13 cellular contexts compared by ENCODE assay signal in the genomic region with DNA sequence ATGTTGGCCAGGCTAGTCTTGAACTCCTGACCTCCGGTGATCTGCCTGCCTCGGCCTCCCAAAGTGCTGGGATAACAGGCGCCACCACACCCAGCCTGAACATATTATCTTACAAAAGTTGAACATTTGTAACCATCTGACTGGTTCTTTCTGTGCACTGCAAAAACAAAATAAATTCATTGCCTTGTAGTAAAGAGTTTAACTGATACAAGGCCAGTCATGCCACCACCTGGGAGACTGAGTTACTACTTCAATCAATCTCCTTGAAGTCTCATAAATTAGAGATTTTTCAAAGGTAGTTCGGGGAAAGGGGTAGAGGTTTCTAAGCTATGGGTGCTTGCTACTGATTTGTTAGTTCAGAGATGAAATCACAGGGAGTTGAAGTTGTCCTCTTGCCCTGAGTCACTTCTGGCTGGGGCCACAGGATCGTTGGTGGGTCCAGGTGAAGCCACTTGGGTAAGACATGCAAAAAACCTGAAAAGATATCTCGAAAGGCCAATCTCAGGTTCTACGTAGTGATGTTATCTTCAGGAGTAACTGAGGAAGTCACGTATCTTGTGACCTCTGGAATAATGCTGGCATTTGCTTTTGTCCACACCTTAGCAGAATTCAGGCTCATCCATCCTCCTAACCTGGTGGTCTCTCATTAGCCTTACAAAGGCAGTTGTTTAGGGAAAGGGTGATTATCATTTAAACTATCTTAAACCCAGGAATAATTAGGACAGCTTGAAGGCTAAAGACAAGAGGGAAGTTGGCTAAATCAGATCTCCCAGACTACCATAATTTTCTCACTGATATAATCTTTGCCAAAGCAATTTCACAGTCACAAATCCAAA. TPM values are rescaled to one million over a fixed set of nuclear protein-coding genes. Genes with fewer than 3 reads are reported as not detected.
DNase-seq lines count a peak whose midpoint lies in the region; ATAC-seq and TF ChIP-seq lines count a peak whose summit lies in the region.
"Had no signal": no experiment of that assay in that cellular context is flagged by ENCODE, and none has a peak within 500 bp of the region (broad histone marks: within the 10 kb centered on the region; RNA-seq: fewer than 3 reads in every experiment).

No MANE protein-coding gene starts in this region.

- intact Hi-C loops in Right ventricle myocardium inferior (cut with DNase I) (no loop called here), left lung (cut with DNase I) (no loop called here)

- POLR2A ChIA-PET in WTC11 (lab: Charles Lee) = no interaction called here

- TF ChIP-seq CTCF in right atrium auricular region (IDR thresholded peaks at IDR 0.05) = no peak
- no peak for TF ChIP-seq CTCF in WTC11 (IDR thresholded peaks at IDR 0.05)
- TF ChIP-seq CTCF in endodermal cell (conservative IDR thresholded peaks at IDR 0.05) = no peak
- no peak for TF ChIP-seq CTCF in left lung (IDR thresholded peaks at IDR 0.05)

- H3K4me1 Mint-ChIP-seq in WTC11 = peaks cover 29% of the 10 kb centered on the region
- peaks cover 35% of the 10 kb centered on the region for H3K4me1 Mint-ChIP-seq in endodermal cell
- H3K4me1 Mint-ChIP-seq in stimulated activated effector memory CD8-positive, alpha-beta T cell treated with anti-CD3 and anti-CD28 coated beads, Interleukin-12 subunit alpha, Interleukin-12 subunit beta, amount 100 ng/mL, for 72 hours = peaks cover 19% of the 10 kb centered on the region

- H3K9me3 Mint-ChIP-seq in WTC11 (no peaks in the 10 kb centered on the region), endodermal cell (no peaks in the 10 kb centered on the region)
- no peaks in the 10 kb centered on the region for H3K9me3 Mint-ChIP-seq in stimulated activated effector memory CD8-positive, alpha-beta T cell treated with anti-CD3 and anti-CD28 coated beads, Interleukin-12 subunit alpha, Interleukin-12 subunit beta, amount 100 ng/mL, for 72 hours

- H3K27me3 Mint-ChIP-seq in WTC11 (ENCODE audit: low read depth) (no peaks in the 10 kb centered on the region), endodermal cell (ENCODE audit: insufficient read depth) (no peaks in the 10 kb centered on the region)

- no peak overlapping the region for H3K4me3 ChIP-seq in right atrium auricular region
- H3K4me3 ChIP-seq in endodermal cell (ENCODE audit: low read length) = no peak overlapping the region
- H3K4me3 ChIP-seq in left lung = no peak overlapping the region
- H3K4me3 ChIP-seq: adrenal gland, left ventricle myocardium inferior, ovary, sigmoid colon had no signal

- H3K27me3 ChIP-seq in right atrium auricular region = no peaks in the 10 kb centered on the region
- no peaks in the 10 kb centered on the region for H3K27me3 ChIP-seq in endodermal cell (ENCODE audit: control insufficient read depth, insufficient read depth, low read length, poor library complexity, severe bottlenecking)
- H3K27me3 ChIP-seq in left lung = no peaks in the 10 kb centered on the region
- H3K27me3 ChIP-seq: adrenal gland, ovary, sigmoid colon had no signal

- H3K9me3 ChIP-seq in right atrium auricular region (no peaks in the 10 kb centered on the region), endodermal cell (ENCODE audit: control insufficient read depth, low read length) (no peaks in the 10 kb centered on the region), left lung (no peaks in the 10 kb centered on the region)
- H3K9me3 ChIP-seq: adrenal gland, left ventricle myocardium inferior, ovary, sigmoid colon had no signal

- H3K4me1 ChIP-seq in right atrium auricular region (no peaks in the 10 kb centered on the region), endodermal cell (ENCODE audit: control insufficient read depth, insufficient read depth, low read length) (peaks cover 15% of the 10 kb centered on the region), left lung (no peaks in the 10 kb centered on the region)
- H3K4me1 ChIP-seq: left ventricle myocardium inferior, sigmoid colon had no signal

- CTCF ChIA-PET in WTC11 (lab: Charles Lee) = no interaction called here

- no peak for ATAC-seq in Right ventricle myocardium inferior
- peak; percentile 65 for ATAC-seq in WTC11
- ATAC-seq in stimulated activated effector memory CD8-positive, alpha-beta T cell treated with anti-CD3 and anti-CD28 coated beads, Interleukin-12 subunit alpha, Interleukin-12 subunit beta, amount 100 ng/mL, for 72 hours = no peak
- no peak for ATAC-seq in GM18870 (IDR thresholded peaks at IDR 0.05; ENCODE audit: unreplicated experiment)
- no peak for ATAC-seq in GM19467 (IDR thresholded peaks at IDR 0.05; ENCODE audit: unreplicated experiment)
- no peak for ATAC-seq in left lung
- ATAC-seq: esophagus mucosa had no signal

- peak; percentile 11 for DNase-seq in right atrium auricular region (ENCODE audit: low spot score)
- DNase-seq in Right ventricle myocardium inferior (ENCODE audit: missing footprints) = no peak
- no peak for DNase-seq in WTC11 (ENCODE audit: low spot score)
- DNase-seq in endodermal cell = no peak
- DNase-seq in stimulated activated effector memory CD8-positive, alpha-beta T cell treated with anti-CD3 and anti-CD28 coated beads, Interleukin-12 subunit alpha, Interleukin-12 subunit beta, amount 100 ng/mL, for 72 hours (ENCODE audit: low spot score in 2 of 2) = no peak
- DNase-seq in left lung = no peak
- DNase-seq: left ventricle myocardium inferior, ovary, sigmoid colon had no signal

- H3K27ac Mint-ChIP-seq in WTC11 = peak overlapping the region; percentile 53; the same call in 1 of the 2 replicates
- H3K27ac Mint-ChIP-seq in endodermal cell = peak overlapping the region; percentile 62
- peak overlapping the region; percentile 89 for H3K27ac Mint-ChIP-seq in stimulated activated effector memory CD8-positive, alpha-beta T cell treated with anti-CD3 and anti-CD28 coated beads, Interleukin-12 subunit alpha, Interleukin-12 subunit beta, amount 100 ng/mL, for 72 hours

- WGBS in endodermal cell (ENCODE audit: insufficient coverage in 1 of 2, insufficient read length in 1 of 2), 2 experiments = 85 to 93% methylated on average over 4 to 8 of the region's 8 CpGs

- H3K36me3 Mint-ChIP-seq in WTC11 = no peaks in the 10 kb centered on the region
- H3K36me3 Mint-ChIP-seq in endodermal cell (ENCODE audit: low read depth) = peaks cover 24% of the 10 kb centered on the region
- peaks cover 12% of the 10 kb centered on the region for H3K36me3 Mint-ChIP-seq in stimulated activated effector memory CD8-positive, alpha-beta T cell treated with anti-CD3 and anti-CD28 coated beads, Interleukin-12 subunit alpha, Interleukin-12 subunit beta, amount 100 ng/mL, for 72 hours

- no peak overlapping the region for H3K27ac ChIP-seq in right atrium auricular region
- no peak overlapping the region for H3K27ac ChIP-seq in endodermal cell (ENCODE audit: low read depth, low read length)
- H3K27ac ChIP-seq in left lung = no peak overlapping the region
- H3K27ac ChIP-seq: left ventricle myocardium inferior, ovary, sigmoid colon had no signal

- no peaks in the 10 kb centered on the region for H3K36me3 ChIP-seq in right atrium auricular region
- H3K36me3 ChIP-seq in endodermal cell (ENCODE audit: control insufficient read depth, insufficient read depth, low read length) = peaks cover 3% of the 10 kb centered on the region
- H3K36me3 ChIP-seq in left lung = peaks cover 0 to 7% of the 10 kb centered on the region in 2 donors
- H3K36me3 ChIP-seq: adrenal gland, ovary had no signal

- H3K9ac ChIP-seq in endodermal cell (ENCODE audit: extremely low read depth, low read length, poor library complexity, severe bottlenecking) = no peak overlapping the region

- H3K4me3 Mint-ChIP-seq in WTC11 (no peak overlapping the region), endodermal cell (no peak overlapping the region)
- peak overlapping the region; percentile 46 for H3K4me3 Mint-ChIP-seq in stimulated activated effector memory CD8-positive, alpha-beta T cell treated with anti-CD3 and anti-CD28 coated beads, Interleukin-12 subunit alpha, Interleukin-12 subunit beta, amount 100 ng/mL, for 72 hours

TF ChIP-seq in WTC11, 78 proteins besides CTCF, POLR2A, EP300 and RAD21 (continues in another document):
- TF ChIP-seq, protein P1, sequence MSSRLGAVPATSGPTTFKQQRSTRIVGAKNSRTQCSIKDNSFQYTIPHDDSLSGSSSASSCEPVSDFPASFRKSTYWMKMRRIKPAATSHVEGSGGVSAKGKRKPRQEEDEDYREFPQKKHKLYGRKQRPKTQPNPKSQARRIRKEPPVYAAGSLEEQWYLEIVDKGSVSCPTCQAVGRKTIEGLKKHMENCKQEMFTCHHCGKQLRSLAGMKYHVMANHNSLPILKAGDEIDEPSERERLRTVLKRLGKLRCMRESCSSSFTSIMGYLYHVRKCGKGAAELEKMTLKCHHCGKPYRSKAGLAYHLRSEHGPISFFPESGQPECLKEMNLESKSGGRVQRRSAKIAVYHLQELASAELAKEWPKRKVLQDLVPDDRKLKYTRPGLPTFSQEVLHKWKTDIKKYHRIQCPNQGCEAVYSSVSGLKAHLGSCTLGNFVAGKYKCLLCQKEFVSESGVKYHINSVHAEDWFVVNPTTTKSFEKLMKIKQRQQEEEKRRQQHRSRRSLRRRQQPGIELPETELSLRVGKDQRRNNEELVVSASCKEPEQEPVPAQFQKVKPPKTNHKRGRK (CRISPR knock-in tag; IDR thresholded peaks at IDR 0.05; ENCODE audit: borderline replicate concordance) = no peak
- TF ChIP-seq, protein P2, sequence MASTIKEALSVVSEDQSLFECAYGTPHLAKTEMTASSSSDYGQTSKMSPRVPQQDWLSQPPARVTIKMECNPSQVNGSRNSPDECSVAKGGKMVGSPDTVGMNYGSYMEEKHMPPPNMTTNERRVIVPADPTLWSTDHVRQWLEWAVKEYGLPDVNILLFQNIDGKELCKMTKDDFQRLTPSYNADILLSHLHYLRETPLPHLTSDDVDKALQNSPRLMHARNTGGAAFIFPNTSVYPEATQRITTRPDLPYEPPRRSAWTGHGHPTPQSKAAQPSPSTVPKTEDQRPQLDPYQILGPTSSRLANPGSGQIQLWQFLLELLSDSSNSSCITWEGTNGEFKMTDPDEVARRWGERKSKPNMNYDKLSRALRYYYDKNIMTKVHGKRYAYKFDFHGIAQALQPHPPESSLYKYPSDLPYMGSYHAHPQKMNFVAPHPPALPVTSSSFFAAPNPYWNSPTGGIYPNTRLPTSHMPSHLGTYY (CRISPR knock-in tag; IDR thresholded peaks at IDR 0.05) = no peak
- TF ChIP-seq FOXJ3 (CRISPR knock-in tag; IDR thresholded peaks at IDR 0.05; ENCODE audit: borderline replicate concordance) (no peak), ZNF396 (CRISPR knock-in tag; IDR thresholded peaks at IDR 0.05; ENCODE audit: borderline replicate concordance) (no peak), ZNF121 (CRISPR knock-in tag; IDR thresholded peaks at IDR 0.05) (no peak)

RNA-seq across cellular contexts. Expression of gene ZBTB11, which starts 33.7 kb away (rescaled TPM):
- total RNA-seq in right atrium auricular region (10 to 100 TPM in 1 of 2 donors, 1 to 10 TPM in 1; 9.8 to 10.4 TPM), Right ventricle myocardium inferior (9.7 TPM), WTC11 (2021) (12.6 to 13.5 TPM (median 12.7 TPM) in 3 replicates), endodermal cell (10 to 100 TPM; 16.8 to 20.9 TPM), left lung (10 to 100 TPM; 16.6 to 18.1 TPM)
- polyA plus RNA-seq in endodermal cell (2013, experiment 1 of 2) = 15.0 TPM
- polyA plus RNA-seq in endodermal cell (2013, experiment 2 of 2) = 13.6 TPM

RNA-seq across cellular contexts. Expression of gene RPL24, which starts 43.3 kb away (rescaled TPM):
- total RNA-seq in right atrium auricular region (1,000 to 10,000 TPM; 1,059 to 1,395 TPM), Right ventricle myocardium inferior (829 TPM), WTC11 (2021) (1,801 to 1,893 TPM (median 1,886 TPM) in 3 replicates), endodermal cell (1,000 to 10,000 TPM; 1,708 to 1,749 TPM), left lung (100 to 1,000 TPM; 811 to 860 TPM)
- polyA plus RNA-seq in endodermal cell (2013, experiment 1 of 2) = 2,360 TPM
- 2,365 TPM for polyA plus RNA-seq in endodermal cell (2013, experiment 2 of 2)
